Comparison of ENCODE assay signal across 10 cellular contexts in genomic region chr1:64042331-64043100, GRCh38.
DNase-seq lines count a peak whose midpoint lies in the region; ATAC-seq, FAIRE-seq and TF ChIP-seq lines count a peak whose summit lies in the region.
"Had no signal": no experiment of that assay in that cellular context is flagged by ENCODE, and none has a peak within 500 bp of the region (broad histone marks: within the 10 kb centered on the region; RNA-seq: fewer than 3 reads in every experiment).

No MANE protein-coding gene starts in this region.

- H3K27me3 ChIP-seq in right atrium auricular region = no peaks in the 10 kb centered on the region
- H3K27me3 ChIP-seq in smooth muscle cell (ENCODE audit: low read depth) = peaks cover 2% of the 10 kb centered on the region

- H3K4me3 ChIP-seq in right atrium auricular region = no peak overlapping the region
- no peak overlapping the region for H3K4me3 ChIP-seq in smooth muscle cell

- H3F3A ChIP-seq in smooth muscle cell (ENCODE audit: low read depth) = peaks cover 8% of the 10 kb centered on the region

- H3K9ac ChIP-seq in smooth muscle cell (ENCODE audit: low read depth) = no peak overlapping the region

- TF ChIP-seq POLR2A in H54 (IDR thresholded peaks at IDR 0.05; ENCODE audit: low read depth, low read length) = no peak

- WGBS in smooth muscle cell (ENCODE audit: low lambda C conversion rate) = 73% methylated on average over 10 of the region's 10 CpGs

- peak; percentile 92 for FAIRE-seq in H54 (lab: Jason Lieb, UNC)

- H4K20me1 ChIP-seq in smooth muscle cell (ENCODE audit: low read depth) = no peaks in the 10 kb centered on the region

- ATAC-seq in HG03135 (IDR thresholded peaks at IDR 0.05; ENCODE audit: unreplicated experiment) (no peak), GM21576 (IDR thresholded peaks at IDR 0.05; ENCODE audit: unreplicated experiment) (no peak), HG03378 (IDR thresholded peaks at IDR 0.05; ENCODE audit: unreplicated experiment) (no peak)

- H3K27ac ChIP-seq in right atrium auricular region (peak overlapping the region; percentile 71 to 85), smooth muscle cell (ENCODE audit: low read depth) (peak overlapping the region; percentile 41)

- no peak overlapping the region for H2AFZ ChIP-seq in smooth muscle cell (ENCODE audit: low read depth)

- H3K4me2 ChIP-seq in smooth muscle cell = no peak overlapping the region

- no peaks in the 10 kb centered on the region for H3K79me2 ChIP-seq in smooth muscle cell (ENCODE audit: low read depth)

- H3K36me3 ChIP-seq in right atrium auricular region = no peaks in the 10 kb centered on the region
- H3K36me3 ChIP-seq in smooth muscle cell (ENCODE audit: low read depth) = no peaks in the 10 kb centered on the region

- H3K9me3 ChIP-seq in right atrium auricular region (no peaks in the 10 kb centered on the region), smooth muscle cell (replicated peaks; ENCODE audit: low read depth) (no peaks in the 10 kb centered on the region)

- TF ChIP-seq CTCF in right atrium auricular region (IDR thresholded peaks at IDR 0.05) (no peak), smooth muscle cell (IDR thresholded peaks at IDR 0.05; ENCODE audit: borderline replicate concordance, insufficient read depth, poor library complexity, severe bottlenecking) (no peak)

- DNase-seq in H54 (ENCODE audit: insufficient read length, low spot score) (peak; percentile 57), astrocyte of the hippocampus (ENCODE audit: low read depth, low spot score) (peak; percentile 96), right atrium auricular region (ENCODE audit: low spot score) (no peak), smooth muscle cell (lab: John Stamatoyannopoulos, UW; ENCODE audit: unreplicated experiment) (no peak), NCI-H1930 (lab: John Stamatoyannopoulos, UW) (no peak)
- DNase-seq: posterior cingulate gyrus, SHP77 had no signal

- peaks cover 0 to 41% of the 10 kb centered on the region in 2 donors for H3K4me1 ChIP-seq in right atrium auricular region
- peaks cover 27% of the 10 kb centered on the region for H3K4me1 ChIP-seq in smooth muscle cell (ENCODE audit: low read depth)

Comparison
In these comparisons a context has a peak if more than half of its experiments do, and no peak if none do; other contexts are left out.
1. DNase-seq: peak in H54 (single experiment) and astrocyte of the hippocampus (single experiment); none in right atrium auricular region (single experiment), smooth muscle cell (single experiment) and NCI-H1930 (0 of 2).